In genomic region chr3:195131149-195131548, GRCh38 we compare ENCODE assay signal across 14 cellular contexts.
"Had no signal": no experiment of that assay in that cellular context is flagged by ENCODE, and none has a peak within 500 bp of the region (broad histone marks: within the 10 kb centered on the region; RNA-seq: fewer than 3 reads in every experiment).

No MANE protein-coding gene starts in this region.

- H3K27ac Mint-ChIP-seq: activated CD4-positive, alpha-beta T cell treated with anti-CD3 and anti-CD28 coated beads for 36 hours; activated naive CD4-positive, alpha-beta T cell treated with anti-CD3 and anti-CD28 coated beads, Interleukin-2, amount 10 ng/mL, durations not matched to agents 7 days and 5 days had no signal

- H3K9me3 Mint-ChIP-seq: activated naive CD4-positive, alpha-beta T cell treated with anti-CD3 and anti-CD28 coated beads, Interleukin-2, amount 10 ng/mL, durations not matched to agents 7 days and 5 days had no signal

- H3K4me1 ChIP-seq: body of pancreas, uterus had no signal

- ATAC-seq: activated CD4-positive, alpha-beta T cell treated with anti-CD3 and anti-CD28 coated beads for 36 hours; body of pancreas; heart left ventricle; left lobe of liver had no signal

- H3K36me3 ChIP-seq: esophagus muscularis mucosa, heart left ventricle, stomach, uterus had no signal

- DNase-seq: activated CD4-positive, alpha-beta T cell treated with anti-CD3 and anti-CD28 coated beads for 36 hours; activated naive CD4-positive, alpha-beta T cell treated with anti-CD3 and anti-CD28 coated beads, Interleukin-2, amount 10 ng/mL, durations not matched to agents 7 days and 5 days; body of pancreas; cerebellar nuclear complex; dermis blood vessel endothelial cell; foreskin fibroblast; heart left ventricle; stimulated activated CD4-positive, alpha-beta T cell treated with anti-CD3 and anti-CD28 coated beads, Interleukin-15, amount 100 ng/mL, for 24 hours; stimulated activated CD4-positive, alpha-beta T cell treated with anti-CD3 and anti-CD28 coated beads, Interleukin-4, amount 100 ng/mL, for 4 hours; stomach; uterus had no signal

- H3K27me3 ChIP-seq: body of pancreas, esophagus muscularis mucosa, heart left ventricle, stomach, uterus had no signal

- H3K27ac ChIP-seq: body of pancreas, esophagus muscularis mucosa, heart left ventricle, uterus had no signal

- H3K4me3 ChIP-seq: body of pancreas, esophagus muscularis mucosa, heart left ventricle, stomach, uterus had no signal

- FAIRE-seq: islet of Langerhans had no signal

- H3K9me3 ChIP-seq: body of pancreas, esophagus muscularis mucosa, heart left ventricle, stomach, uterus had no signal

- H3K36me3 Mint-ChIP-seq: activated naive CD4-positive, alpha-beta T cell treated with anti-CD3 and anti-CD28 coated beads, Interleukin-2, amount 10 ng/mL, durations not matched to agents 7 days and 5 days had no signal

- H3K4me3 Mint-ChIP-seq: activated CD4-positive, alpha-beta T cell treated with anti-CD3 and anti-CD28 coated beads for 36 hours; activated naive CD4-positive, alpha-beta T cell treated with anti-CD3 and anti-CD28 coated beads, Interleukin-2, amount 10 ng/mL, durations not matched to agents 7 days and 5 days had no signal

- H3K27me3 Mint-ChIP-seq: activated CD4-positive, alpha-beta T cell treated with anti-CD3 and anti-CD28 coated beads for 36 hours; activated naive CD4-positive, alpha-beta T cell treated with anti-CD3 and anti-CD28 coated beads, Interleukin-2, amount 10 ng/mL, durations not matched to agents 7 days and 5 days had no signal
